In the genomic region with DNA sequence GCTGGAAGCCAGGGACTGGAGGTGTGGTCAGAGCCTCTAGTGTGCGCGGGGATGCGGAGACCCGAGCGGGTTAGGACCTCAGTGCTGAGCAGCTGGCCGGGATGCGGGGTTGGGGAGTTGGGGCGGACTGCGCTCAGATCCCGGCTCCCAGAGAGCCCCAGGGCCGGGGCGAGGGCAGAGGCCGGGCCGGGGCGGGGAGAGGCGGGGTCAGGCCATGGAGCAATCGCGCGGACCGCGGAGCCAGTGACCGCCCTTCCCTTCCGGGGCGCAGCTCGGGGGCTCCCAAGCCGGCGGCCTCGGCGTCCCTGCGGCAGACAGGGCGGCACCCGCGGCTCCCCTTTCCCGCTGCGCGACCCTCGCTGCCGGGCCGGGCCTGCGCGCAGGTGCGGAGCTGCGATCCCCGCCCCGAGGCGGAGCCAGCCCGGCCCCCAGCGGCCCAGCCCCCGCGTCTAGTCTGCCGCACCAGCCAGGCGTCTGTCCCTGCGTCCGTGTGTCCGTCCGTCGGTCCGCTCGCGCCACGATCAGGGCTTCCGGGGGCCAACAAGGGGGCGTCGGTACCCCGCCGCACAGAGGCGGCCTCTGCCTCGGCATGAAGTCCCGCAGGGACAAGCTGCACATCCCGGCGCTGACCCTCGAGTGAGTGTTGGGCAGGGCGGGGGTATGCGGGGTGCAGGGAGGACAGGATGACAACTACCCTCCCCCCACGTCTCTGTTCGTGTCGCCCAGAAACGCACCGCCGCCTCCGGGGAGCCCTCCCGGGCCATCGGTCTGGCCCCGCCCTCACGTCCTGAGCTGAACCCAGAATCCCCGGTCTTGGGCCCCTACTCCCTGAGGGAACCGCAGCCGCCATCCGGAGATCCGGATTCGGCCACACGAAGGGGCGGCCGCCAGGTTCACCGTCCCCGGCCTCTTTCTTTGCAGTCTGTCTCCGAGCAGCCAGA, we compare ENCODE assay signal across 8 cellular contexts. TPM values are rescaled to one million over a fixed set of nuclear protein-coding genes. Genes with fewer than 3 reads are reported as not detected.
DNase-seq lines count a peak whose midpoint lies in the region; ATAC-seq, FAIRE-seq and TF ChIP-seq lines count a peak whose summit lies in the region.

No MANE protein-coding gene starts in this region.

- DNase-seq in NCI-H510A treated with DMSO at 0.1 percent for 48 hours (lab: John Stamatoyannopoulos, UW) (peak; percentile 48), NCI-H510A (lab: John Stamatoyannopoulos, UW) (no peak), RPMI7951 (ENCODE audit: low read depth) (peak; percentile 37), K562 (ENCODE audit: extremely low read depth in 1 of 4, low spot score in 3 of 4) (peak; percentile 71 to 89 (median 85)), iris pigment epithelial cell (ENCODE audit: low read depth) (peak; percentile 13), spleen (peak; percentile 94)

- WGBS in K562 (ENCODE audit: insufficient coverage, low coverage, missing lambda C conversion rate), result 5% methylated on average over 47 of the region's 97 CpGs
- WGBS in spleen, 5 donors, result 1 to 10% (median 1%) methylated on average over 7 to 97 of the region's 97 CpGs

- TF ChIP-seq CTCF in K562 (IDR thresholded peaks at IDR 0.05 in 2 of 3, conservative IDR thresholded peaks at IDR 0.05 in 1 of 3; ENCODE audit: insufficient read depth in 2 of 3, low read depth in 1 of 3, low read length in 3 of 3), result no peak
- TF ChIP-seq CTCF in spleen (IDR thresholded peaks at IDR 0.05 in 8 of 11, conservative IDR thresholded peaks at IDR 0.05 in 3 of 11), result no peak

- H3K27me3 ChIP-seq in K562 (ENCODE audit: control insufficient read depth in 2 of 2, insufficient read depth in 2 of 2, low read length in 2 of 2), result no peaks in the 10 kb centered on the region
- H3K27me3 ChIP-seq in spleen (replicated peaks in 1 of 7), result peaks cover 0 to 12% (median 0%) of the 10 kb centered on the region in 7 donors

- H2AFZ ChIP-seq in K562 (ENCODE audit: low read depth, low read length), result peak overlapping the region; percentile 87

- H3K9ac ChIP-seq in K562 (ENCODE audit: insufficient read depth in 1 of 2, low read depth in 2 of 2, low read length in 2 of 2), result peak overlapping the region; percentile 61 to 93

- no peaks in the 10 kb centered on the region for H3K9me3 ChIP-seq in K562 (replicated peaks; ENCODE audit: control insufficient read depth, insufficient read depth, low read depth, low read length)
- no peaks in the 10 kb centered on the region for H3K9me3 ChIP-seq in spleen

- intact Hi-C loops in K562 (cut with micrococcal nuclease), result loop anchor here (5.0 to 10.0 kb wide), 2 partner anchors 103 to 215 kb away; a partner anchor contains a TSS
- intact Hi-C loops in spleen (cut with DNase I; ENCODE audit: low total_unique reads), result loop anchor here (5.0 kb wide), 2 partner anchors 42 to 142 kb away; a partner anchor contains a TSS

- H3K36me3 ChIP-seq in K562 (ENCODE audit: control insufficient read depth, insufficient read depth, low read length) (peaks cover 9% of the 10 kb centered on the region; the same call in 1 of the 3 replicates), spleen (peaks cover 0 to 43% (median 4%) of the 10 kb centered on the region in 6 donors)

- POLR2A ChIA-PET in K562 (lab: Yijun Ruan, JAX), result interaction anchor here (0.5 to 2.2 kb wide), 5 partner anchors 8 to 279 kb away, joined by 3 to 7 read pairs (median 3); a partner anchor contains a TSS

- H3K4me1 ChIP-seq in K562 (replicated peaks in 1 of 2; ENCODE audit: control insufficient read depth in 2 of 2, insufficient read depth in 2 of 2, low read length in 2 of 2) (peaks cover 14 to 24% of the 10 kb centered on the region in 2 experiments), spleen (peaks cover 15 to 98% (median 61%) of the 10 kb centered on the region in 6 donors)

- CTCF ChIA-PET in K562 (lab: Yijun Ruan, JAX; ENCODE audit: low intra/inter-chr PET ratio), result no interaction called here

- no peaks in the 10 kb centered on the region for H3K9me1 ChIP-seq in K562 (ENCODE audit: control insufficient read depth, insufficient read depth, low read length)

- H4K20me1 ChIP-seq in K562 (replicated peaks; ENCODE audit: control insufficient read depth, insufficient read depth, low read length), result no peaks in the 10 kb centered on the region

- FAIRE-seq in K562 (lab: Jason Lieb, UNC), result no peak

- H3K27ac ChIP-seq in K562 (ENCODE audit: extremely low read depth, low read depth, low read length) (peak overlapping the region; percentile 61; the same call in 2 of the 3 replicates), spleen (peak overlapping the region; percentile 32 to 98 (median 88))

- H3K4me2 ChIP-seq in K562 (ENCODE audit: insufficient read depth, low read length), result peak overlapping the region; percentile 89

- BruUV-seq in K562 (replicated peaks; lab: Mats Ljungman, UMichigan), result no TSS peak

- H3K4me3 ChIP-seq in K562 (peak overlapping the region; percentile 63), spleen (peak overlapping the region; percentile 39 to 84 (median 62))

- peak; percentile 89 for ATAC-seq in K562
- no peak for ATAC-seq in GM18519 (IDR thresholded peaks at IDR 0.05; ENCODE audit: low FRiP score, unreplicated experiment)
- no peak for ATAC-seq in HG02981 (IDR thresholded peaks at IDR 0.05; ENCODE audit: unreplicated experiment)

- TF ChIP-seq POLR2A in K562 (conservative IDR thresholded peaks at IDR 0.05) (no peak; the same call in 1 of the 2 replicates), spleen (IDR thresholded peaks at IDR 0.05) (no peak)

- H3K79me2 ChIP-seq in K562 (ENCODE audit: control insufficient read depth, insufficient read depth, low read length), result no peaks in the 10 kb centered on the region

- in situ Hi-C loops in K562 (cut with MboI), result no loop called here

- TF ChIP-seq RAD21 in K562 (CRISPR knock-in tag; conservative IDR thresholded peaks at IDR 0.05 in 1 of 2, IDR thresholded peaks at IDR 0.05 in 1 of 2), result no peak

- no peak for TF ChIP-seq EP300 in K562 (IDR thresholded peaks at IDR 0.05; ENCODE audit: low read length)

RNA-seq across cellular contexts. Expression of a gene that starts 12.4 kb away (rescaled TPM):
- 2.1 and 2.6 TPM in 2 replicates for total RNA-seq in RPMI7951 (2014; rRNA removed; shearing (Covaris generic))
- total RNA-seq in K562 (2011; cell fraction: chromatin; rRNA removed; ENCODE audit: low replicate concordance), result 13.6 and 45.1 TPM in 2 replicates
- 19.7 and 22.0 TPM in 2 replicates for total RNA-seq in K562 (2011; cell fraction: nucleolus; rRNA removed)
- total RNA-seq in K562 (2011; cell fraction: nucleoplasm; rRNA removed), result 15.4 and 16.2 TPM in 2 replicates
- total RNA-seq in K562 (2014; rRNA removed) (2.4 and 3.4 TPM in 2 replicates), K562 (2014; rRNA removed; fragmentation: Illumina TruSeq; extraction: Trizol) (0.99 and 1.3 TPM in 2 replicates), K562 (2015; rRNA removed; fragmentation: Illumina TruSeq; extraction: Trizol) (1.7 and 2.0 TPM in 2 replicates), K562 (2021) (9.9 and 11.8 TPM in 2 replicates), spleen (10 to 100 TPM; 31.3 to 52.7 (median 39.4) TPM)
- polyA plus RNA-seq in K562 (2011; rRNA removed) (1.5 and 2.9 TPM in 2 replicates), K562 (2014; fragmentation: Illumina TruSeq; extraction: Trizol) (3.4 and 4.2 TPM in 2 replicates), K562 (2014; fragmentation: Nextera tagmentation; extraction: Ambion mirVana) (1 to 10 TPM in 1 of 2 experiments, under 1 TPM in 1; 0.94 to 2.5 TPM), K562 (2014; rRNA removed) (3.4 and 3.7 TPM in 2 replicates), spleen (10 to 100 TPM in 2 of 3 donors, 1 to 10 TPM in 1; 8.9 to 17.1 (median 16.1) TPM)
- 1.7 and 2.2 TPM in 2 replicates for polyA plus RNA-seq in K562 (2011; cell fraction: cytosol; rRNA removed)
- 8.8 and 12.1 TPM in 2 replicates for polyA plus RNA-seq in K562 (2011; cell fraction: nucleus; rRNA removed)
- 4.2 and 5.1 TPM in 2 replicates for polyA plus RNA-seq in K562 (2012)
- 2.1 and 2.3 TPM in 2 replicates for polyA minus RNA-seq in K562 (2011; rRNA and poly(A)+ RNA removed)
- 5.7 and 6.8 TPM in 2 replicates for polyA minus RNA-seq in K562 (2011; cell fraction: cytosol; rRNA and poly(A)+ RNA removed)
- 6.5 and 6.8 TPM in 2 replicates for polyA minus RNA-seq in K562 (2011; cell fraction: nucleus; rRNA and poly(A)+ RNA removed)

RNA-seq across cellular contexts. Expression of a gene that starts 23.3 kb away (rescaled TPM):
- 2.3 and 4.3 TPM in 2 replicates for total RNA-seq in RPMI7951 (2014; rRNA removed; shearing (Covaris generic))
- total RNA-seq in K562 (2011; cell fraction: chromatin; rRNA removed; ENCODE audit: low replicate concordance), result not detected in 2 replicates
- not detected in 2 replicates for total RNA-seq in K562 (2011; cell fraction: nucleolus; rRNA removed)
- total RNA-seq in K562 (2011; cell fraction: nucleoplasm; rRNA removed), result not detected in 2 replicates
- total RNA-seq in K562 (2014; rRNA removed) (not detected in 2 replicates), K562 (2014; rRNA removed; fragmentation: Illumina TruSeq; extraction: Trizol) (not detected in 2 replicates), K562 (2015; rRNA removed; fragmentation: Illumina TruSeq; extraction: Trizol) (not detected in 2 replicates), K562 (2021) (0.07 and 0.09 TPM in 2 replicates), spleen (10 to 100 TPM; 19.7 to 31.6 (median 25.3) TPM)
- polyA plus RNA-seq in K562 (2011; rRNA removed) (0.07 TPM in 1 of 2 replicates, not detected in the other), K562 (2014; fragmentation: Illumina TruSeq; extraction: Trizol) (not detected in 2 replicates), K562 (2014; fragmentation: Nextera tagmentation; extraction: Ambion mirVana) (under 1 TPM in 1 of 2 experiments, not detected in 1; 0.04 TPM), K562 (2014; rRNA removed) (0.05 TPM in 1 of 2 replicates, not detected in the other), spleen (10 to 100 TPM in 2 of 3 donors, 1 to 10 TPM in 1; 9.9 to 21.5 (median 14.8) TPM)
- polyA plus RNA-seq in K562 (2011; cell fraction: cytosol; rRNA removed), result 0.30 TPM in 1 of 2 replicates, not detected in the other
- 0.09 TPM in 1 of 2 replicates, not detected in the other for polyA plus RNA-seq in K562 (2011; cell fraction: nucleus; rRNA removed)
- polyA plus RNA-seq in K562 (2012), result 0.09 and 0.10 TPM in 2 replicates
- polyA minus RNA-seq in K562 (2011; rRNA and poly(A)+ RNA removed), result not detected in 2 replicates
- not detected in 2 replicates for polyA minus RNA-seq in K562 (2011; cell fraction: cytosol; rRNA and poly(A)+ RNA removed)
- not detected in 2 replicates for polyA minus RNA-seq in K562 (2011; cell fraction: nucleus; rRNA and poly(A)+ RNA removed)

RNA-seq across cellular contexts. Expression of a gene that starts 43.0 kb away (rescaled TPM):
- total RNA-seq in RPMI7951 (2014; rRNA removed; shearing (Covaris generic)), result 11.3 and 11.7 TPM in 2 replicates
- 17.4 and 45.8 TPM in 2 replicates for total RNA-seq in K562 (2011; cell fraction: chromatin; rRNA removed; ENCODE audit: low replicate concordance)
- 15.9 and 22.2 TPM in 2 replicates for total RNA-seq in K562 (2011; cell fraction: nucleolus; rRNA removed)
- 10.8 and 13.3 TPM in 2 replicates for total RNA-seq in K562 (2011; cell fraction: nucleoplasm; rRNA removed)
- total RNA-seq in K562 (2014; rRNA removed) (10.8 and 15.3 TPM in 2 replicates), K562 (2014; rRNA removed; fragmentation: Illumina TruSeq; extraction: Trizol) (3.3 and 4.7 TPM in 2 replicates), K562 (2015; rRNA removed; fragmentation: Illumina TruSeq; extraction: Trizol) (6.6 and 6.8 TPM in 2 replicates), K562 (2021) (37.9 and 41.2 TPM in 2 replicates), spleen (10 to 100 TPM in 6 of 7 donors, 1 to 10 TPM in 1; 6.6 to 22.7 (median 16.3) TPM)
- polyA plus RNA-seq in K562 (2011; rRNA removed) (5.3 and 7.8 TPM in 2 replicates), K562 (2014; fragmentation: Illumina TruSeq; extraction: Trizol) (1.5 and 1.6 TPM in 2 replicates), K562 (2014; fragmentation: Nextera tagmentation; extraction: Ambion mirVana) (under 1 TPM; 0.39 to 0.65 TPM), K562 (2014; rRNA removed) (6.1 and 14.0 TPM in 2 replicates), spleen (1 to 10 TPM; 4.2 to 5.1 (median 4.9) TPM)
- 5.8 and 9.6 TPM in 2 replicates for polyA plus RNA-seq in K562 (2011; cell fraction: cytosol; rRNA removed)
- 15.7 and 21.7 TPM in 2 replicates for polyA plus RNA-seq in K562 (2011; cell fraction: nucleus; rRNA removed)
- 16.2 and 18.1 TPM in 2 replicates for polyA plus RNA-seq in K562 (2012)
- 4.9 and 5.2 TPM in 2 replicates for polyA minus RNA-seq in K562 (2011; rRNA and poly(A)+ RNA removed)
- 19.0 and 26.3 TPM in 2 replicates for polyA minus RNA-seq in K562 (2011; cell fraction: cytosol; rRNA and poly(A)+ RNA removed)
- 5.9 and 12.0 TPM in 2 replicates for polyA minus RNA-seq in K562 (2011; cell fraction: nucleus; rRNA and poly(A)+ RNA removed)
